Comparison of ENCODE assay signal across 29 cellular contexts in the genomic region with DNA sequence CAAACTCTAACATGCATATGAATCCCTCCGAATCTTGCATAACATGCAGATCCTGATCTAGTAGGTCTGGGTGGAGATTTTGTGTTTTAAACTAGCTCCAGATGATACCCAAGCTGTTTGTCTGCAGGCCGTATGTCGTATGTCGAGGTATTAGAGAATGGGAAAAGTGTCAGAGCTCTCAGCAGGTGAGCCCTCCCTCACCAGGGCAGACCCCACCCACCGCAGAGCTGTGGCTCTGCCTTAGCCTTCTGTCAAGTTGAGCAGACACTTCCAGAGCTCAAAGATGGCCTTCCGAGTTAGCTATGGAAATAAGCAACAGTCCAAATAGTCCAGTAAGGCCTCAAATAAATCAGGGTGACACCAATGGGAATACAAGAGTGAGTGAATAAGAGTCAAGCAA.
"Had no signal": no experiment of that assay in that cellular context is flagged by ENCODE, and none has a peak within 500 bp of the region (broad histone marks: within the 10 kb centered on the region; RNA-seq: fewer than 3 reads in every experiment).

No MANE protein-coding gene starts in this region.

- H3K27ac ChIP-seq: adrenal gland, Peyer's patch, RWPE1, SJCRH30, VCaP had no signal

- H3K9me2 ChIP-seq: SK-N-SH had no signal

- H3K27me3 ChIP-seq: adrenal gland, breast epithelium, Peyer's patch, SJCRH30 had no signal

- H3K36me3 ChIP-seq: adrenal gland, breast epithelium, Peyer's patch, SJCRH30 had no signal

- H3K4me3 ChIP-seq: adrenal gland, breast epithelium, Peyer's patch, SJCRH30 had no signal

- H3K9me3 ChIP-seq: adrenal gland, breast epithelium, Peyer's patch, SJCRH30, SK-N-SH had no signal

- ATAC-seq: activated CD4-positive, CD25-positive, alpha-beta regulatory T cell treated with anti-CD3 and anti-CD28 coated beads, Interleukin-2, amount 50 U/mL, for 24 hours; activated CD8-positive, alpha-beta T cell treated with anti-CD3 and anti-CD28 coated beads, Interleukin-2, amount 10 ng/mL, durations not matched to agents 7 days and 5 days had no signal

- DNase-seq: activated CD4-positive, alpha-beta T cell treated with anti-CD3 and anti-CD28 coated beads for 4 hours; activated CD4-positive, alpha-beta T cell treated with anti-CD3 and anti-CD28 coated beads, Interleukin-2, amount 50 U/mL, for 4 hours; activated CD8-positive, alpha-beta memory T cell treated with anti-CD3 and anti-CD28 coated beads, Interleukin-2, amount 50 U/mL, for 48 hours; activated CD8-positive, alpha-beta T cell treated with anti-CD3 and anti-CD28 coated beads, Interleukin-2, amount 10 ng/mL, durations not matched to agents 7 days and 5 days; activated naive CD4-positive, alpha-beta T cell treated with anti-CD3 and anti-CD28 coated beads, Interleukin-2, amount 50 U/mL, for 16 hours; activated naive CD8-positive, alpha-beta T cell treated with anti-CD3 and anti-CD28 coated beads, Interleukin-2, amount 10 ng/mL, durations not matched to agents 7 days and 5 days; activated T-cell treated with anti-CD3 and anti-CD28 coated beads, Interleukin-2, amount 50 U/mL, for 1 hour; adrenal gland; anterior cingulate cortex; caudate nucleus; KG1; NCI-H1048; NCI-H146; NCI-H1930; NCI-H2171; NCI-H2227 treated with DMSO at 0.1 percent for 48 hours; NCI-H446 treated with DMSO at 0.1 percent for 48 hours; NCI-H524 treated with DMSO at 0.1 percent for 48 hours; NCI-H748 treated with DMSO at 0.1 percent for 48 hours; OCI-M1; Peyer's patch; Right ventricle myocardium superior; SJCRH30; SK-N-SH; T-helper 1 cell had no signal

- H3K4me1 ChIP-seq: breast epithelium had no signal

- H3K4me2 ChIP-seq: SK-N-SH had no signal

- H3K9ac ChIP-seq: SK-N-SH had no signal

- H3K4me3 Mint-ChIP-seq: activated CD8-positive, alpha-beta T cell treated with anti-CD3 and anti-CD28 coated beads, Interleukin-2, amount 10 ng/mL, durations not matched to agents 7 days and 5 days; activated naive CD8-positive, alpha-beta T cell treated with anti-CD3 and anti-CD28 coated beads, Interleukin-2, amount 10 ng/mL, durations not matched to agents 7 days and 5 days had no signal

- H3K27ac Mint-ChIP-seq: activated CD8-positive, alpha-beta T cell treated with anti-CD3 and anti-CD28 coated beads, Interleukin-2, amount 10 ng/mL, durations not matched to agents 7 days and 5 days had no signal
